In genomic region chr13:38301236-38301635, GRCh38 we compare ENCODE assay signal across 23 cellular contexts.
"Had no signal": no experiment of that assay in that cellular context is flagged by ENCODE, and none has a peak within 500 bp of the region (broad histone marks: within the 10 kb centered on the region; RNA-seq: fewer than 3 reads in every experiment).

No MANE protein-coding gene starts in this region.

- ATAC-seq: effector memory CD8-positive, alpha-beta T cell; esophagus mucosa; gastrocnemius medialis; heart right ventricle; left cardiac atrium; left lung; left ventricle myocardium superior; lower lobe of right lung had no signal

- H3K36me3 Mint-ChIP-seq: mesothelial cell of epicardium had no signal

- H3K4me1 Mint-ChIP-seq: endodermal cell had no signal

- H3K27me3 Mint-ChIP-seq: dendritic cell treated with granulocyte-macrophage colony-stimulating factor and Interleukin-4, amounts not matched to agents 40 ng/mL and 50 ng/mL, for 4 days; effector memory CD8-positive, alpha-beta T cell had no signal

- H3K9me3 Mint-ChIP-seq: effector memory CD8-positive, alpha-beta T cell; endodermal cell; mesothelial cell of epicardium had no signal

- H3K27ac Mint-ChIP-seq: dendritic cell treated with granulocyte-macrophage colony-stimulating factor and Interleukin-4, amounts not matched to agents 40 ng/mL and 50 ng/mL, for 4 days; effector memory CD8-positive, alpha-beta T cell; endodermal cell; mesothelial cell of epicardium had no signal

- H3K4me3 Mint-ChIP-seq: dendritic cell treated with granulocyte-macrophage colony-stimulating factor and Interleukin-4, amounts not matched to agents 40 ng/mL and 50 ng/mL, for 4 days; effector memory CD8-positive, alpha-beta T cell; endodermal cell; mesothelial cell of epicardium had no signal

- DNase-seq: colonic mucosa; cortex of kidney; effector CD8-positive, alpha-beta T cell; effector memory CD8-positive, alpha-beta T cell; endodermal cell; erythroblast; esophagus squamous epithelium; foreskin fibroblast; foreskin melanocyte; gastrocnemius medialis; glutamatergic neuron; head of caudate nucleus; heart right ventricle; hippocampal formation; kidney glomerular epithelial cell; left cardiac atrium; left lung; left ventricle myocardium superior; lower lobe of right lung; mesenchymal stem cell had no signal
